ENCODE assay signal across 19 cellular contexts in the genomic region with DNA sequence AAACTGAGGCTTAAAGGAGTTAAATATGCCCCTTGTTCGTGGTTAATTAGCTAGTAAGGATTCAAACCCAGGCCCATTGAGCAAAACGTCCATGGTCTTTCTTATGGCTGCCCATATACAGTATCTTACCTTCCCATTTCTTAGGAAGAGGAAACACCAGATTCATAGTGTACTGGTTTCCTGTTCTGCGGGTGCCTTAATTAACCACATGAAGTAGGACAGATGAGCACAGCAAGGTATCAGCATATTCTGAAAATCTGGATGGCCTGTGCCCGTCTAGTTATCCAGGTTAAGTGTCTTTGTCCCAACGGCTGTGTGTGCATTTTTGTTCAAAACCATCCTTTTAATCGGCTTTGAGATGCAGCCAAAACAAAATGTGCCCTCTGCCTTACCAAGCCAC.
"Had no signal": no experiment of that assay in that cellular context is flagged by ENCODE, and none has a peak within 500 bp of the region (broad histone marks: within the 10 kb centered on the region; RNA-seq: fewer than 3 reads in every experiment).

No MANE protein-coding gene starts in this region.

- ATAC-seq: activated CD8-positive, alpha-beta T cell treated with anti-CD3 and anti-CD28 coated beads for 36 hours; gastrocnemius medialis; heart left ventricle; psoas muscle; right cardiac atrium; stimulated activated naive CD8-positive, alpha-beta T cell treated with anti-CD3 and anti-CD28 coated beads, Interleukin-15, amount 100 ng/mL, for 72 hours had no signal

- H3K27ac ChIP-seq: ascending aorta, gastrocnemius medialis, heart left ventricle, left ventricle myocardium inferior, psoas muscle, skin epidermis, vagina had no signal

- H3K9me3 ChIP-seq: ascending aorta, gastrocnemius medialis, heart left ventricle, left ventricle myocardium inferior, psoas muscle, vagina had no signal

- H3K4me1 ChIP-seq: ascending aorta, gastrocnemius medialis, heart left ventricle, left ventricle myocardium inferior, psoas muscle, vagina had no signal

- H3K4me3 ChIP-seq: ascending aorta, gastrocnemius medialis, heart left ventricle, left ventricle myocardium inferior, psoas muscle, skin epidermis, vagina had no signal

- H3K9me3 Mint-ChIP-seq: activated CD8-positive, alpha-beta T cell treated with anti-CD3 and anti-CD28 coated beads for 36 hours; activated T-cell treated with anti-CD3 and anti-CD28 coated beads, Interleukin-2, amount 50 U/mL, for 4 hours; stimulated activated naive CD8-positive, alpha-beta T cell treated with anti-CD3 and anti-CD28 coated beads, Interleukin-15, amount 100 ng/mL, for 72 hours had no signal

- H3K36me3 ChIP-seq: gastrocnemius medialis had no signal

- H3K27me3 ChIP-seq: ascending aorta, gastrocnemius medialis, heart left ventricle, vagina had no signal

- H3K4me3 Mint-ChIP-seq: activated CD8-positive, alpha-beta T cell treated with anti-CD3 and anti-CD28 coated beads for 36 hours; activated T-cell treated with anti-CD3 and anti-CD28 coated beads, Interleukin-2, amount 50 U/mL, for 4 hours; stimulated activated naive CD8-positive, alpha-beta T cell treated with anti-CD3 and anti-CD28 coated beads, Interleukin-15, amount 100 ng/mL, for 72 hours had no signal

- H3K27me3 Mint-ChIP-seq: activated CD8-positive, alpha-beta T cell treated with anti-CD3 and anti-CD28 coated beads for 36 hours; stimulated activated naive CD8-positive, alpha-beta T cell treated with anti-CD3 and anti-CD28 coated beads, Interleukin-15, amount 100 ng/mL, for 72 hours had no signal

- DNase-seq: activated CD4-positive, CD25-positive, alpha-beta regulatory T cell; activated CD8-positive, alpha-beta T cell treated with anti-CD3 and anti-CD28 coated beads for 36 hours; activated gamma-delta T cell; activated T-cell treated with anti-CD3 and anti-CD28 coated beads, Interleukin-2, amount 50 U/mL, for 4 hours; cerebellar nuclear complex; cortex of kidney; gastrocnemius medialis; heart left ventricle; kidney glomerular epithelial cell; left ventricle myocardium inferior; mammary epithelial cell; midbrain; psoas muscle; right cardiac atrium; stimulated activated naive CD8-positive, alpha-beta T cell treated with anti-CD3 and anti-CD28 coated beads, Interleukin-15, amount 100 ng/mL, for 72 hours; trophoblast cell had no signal
